Comparison of ENCODE assay signal across 30 cellular contexts in genomic region chr5:170257370-170257769, GRCh38. TPM values are rescaled to one million over a fixed set of nuclear protein-coding genes. Genes with fewer than 3 reads are reported as not detected.
DNase-seq lines count a peak whose midpoint lies in the region; ATAC-seq and TF ChIP-seq lines count a peak whose summit lies in the region.
"Had no signal": no experiment of that assay in that cellular context is flagged by ENCODE, and none has a peak within 500 bp of the region (broad histone marks: within the 10 kb centered on the region; RNA-seq: fewer than 3 reads in every experiment).

No MANE protein-coding gene starts in this region.

- H3K9me3 ChIP-seq in CD8-positive, alpha-beta T cell (ENCODE audit: low read length) = no peaks in the 10 kb centered on the region
- no peaks in the 10 kb centered on the region for H3K9me3 ChIP-seq in body of pancreas
- H3K9me3 ChIP-seq: lower lobe of right lung, tibial nerve had no signal

- no peaks in the 10 kb centered on the region for H3K27me3 ChIP-seq in CD8-positive, alpha-beta T cell (ENCODE audit: insufficient read depth, low read length)
- H3K27me3 ChIP-seq in body of pancreas = no peaks in the 10 kb centered on the region
- H3K27me3 ChIP-seq: tibial nerve had no signal

- H3K27me3 Mint-ChIP-seq in T-helper 2 cell treated with Interferon-gamma antibody and Interleukin-4, amounts not matched to agents 5 μg/mL and 100 μg/mL, for 36 hours (ENCODE audit: low read depth) = no peaks in the 10 kb centered on the region
- H3K27me3 Mint-ChIP-seq in CD8-positive, alpha-beta T cell (ENCODE audit: low read depth) = no peaks in the 10 kb centered on the region
- no peaks in the 10 kb centered on the region for H3K27me3 Mint-ChIP-seq in natural killer cell (ENCODE audit: low read depth in 2 of 2)

- H3K36me3 Mint-ChIP-seq in T-helper 2 cell treated with Interferon-gamma antibody and Interleukin-4, amounts not matched to agents 5 μg/mL and 100 μg/mL, for 36 hours (ENCODE audit: low read depth) = peaks cover 94% of the 10 kb centered on the region
- H3K36me3 Mint-ChIP-seq in CD8-positive, alpha-beta T cell = peaks cover 96% of the 10 kb centered on the region
- H3K36me3 Mint-ChIP-seq in activated naive CD4-positive, alpha-beta T cell treated with anti-CD3 and anti-CD28 coated beads, Interleukin-2, amount 50 U/mL, for 72 hours = peaks cover 59 to 63% of the 10 kb centered on the region in 2 donors
- peaks cover 66% of the 10 kb centered on the region for H3K36me3 Mint-ChIP-seq in natural killer cell

- ATAC-seq in CD8-positive, alpha-beta T cell = no peak
- ATAC-seq in activated naive CD4-positive, alpha-beta T cell treated with anti-CD3 and anti-CD28 coated beads, Interleukin-2, amount 50 U/mL, for 72 hours = no peak
- ATAC-seq in natural killer cell (no peak), body of pancreas (no peak)
- ATAC-seq: lower lobe of right lung, sciatic nerve had no signal

- H3K9me3 Mint-ChIP-seq in T-helper 2 cell treated with Interferon-gamma antibody and Interleukin-4, amounts not matched to agents 5 μg/mL and 100 μg/mL, for 36 hours = no peaks in the 10 kb centered on the region
- H3K9me3 Mint-ChIP-seq in CD8-positive, alpha-beta T cell = no peaks in the 10 kb centered on the region
- no peaks in the 10 kb centered on the region for H3K9me3 Mint-ChIP-seq in activated naive CD4-positive, alpha-beta T cell treated with anti-CD3 and anti-CD28 coated beads, Interleukin-2, amount 50 U/mL, for 72 hours
- no peaks in the 10 kb centered on the region for H3K9me3 Mint-ChIP-seq in natural killer cell
- H3K9me3 Mint-ChIP-seq: HFFc6, neural crest cell had no signal

- no peak overlapping the region for H3K4me3 Mint-ChIP-seq in T-helper 2 cell treated with Interferon-gamma antibody and Interleukin-4, amounts not matched to agents 5 μg/mL and 100 μg/mL, for 36 hours
- no peak overlapping the region for H3K4me3 Mint-ChIP-seq in CD8-positive, alpha-beta T cell
- H3K4me3 Mint-ChIP-seq in natural killer cell = no peak overlapping the region
- H3K4me3 Mint-ChIP-seq: HFFc6, neural crest cell had no signal

- peaks cover 76% of the 10 kb centered on the region for H3K4me1 Mint-ChIP-seq in T-helper 2 cell treated with Interferon-gamma antibody and Interleukin-4, amounts not matched to agents 5 μg/mL and 100 μg/mL, for 36 hours (ENCODE audit: low read depth)
- peaks cover 90% of the 10 kb centered on the region for H3K4me1 Mint-ChIP-seq in CD8-positive, alpha-beta T cell (ENCODE audit: low read depth)
- H3K4me1 Mint-ChIP-seq in natural killer cell = peaks cover 64 to 78% of the 10 kb centered on the region in 2 donors

- H3K36me3 ChIP-seq in CD8-positive, alpha-beta T cell (ENCODE audit: insufficient read depth, low read length) = peaks cover 90% of the 10 kb centered on the region
- H3K36me3 ChIP-seq in body of pancreas (replicated peaks in 1 of 2; ENCODE audit: insufficient read depth in 1 of 2, low read depth in 2 of 2) = no peaks in the 10 kb centered on the region

- no peak for TF ChIP-seq POLR2A in body of pancreas (IDR thresholded peaks at IDR 0.05)

- POLR2A ChIA-PET in CD8-positive, alpha-beta T cell (lab: Charles Lee) = interaction anchor here (0.7 to 1.5 kb wide), 2 partner anchors 11 to 17 kb away, joined by 3 to 4 read pairs; no protein-coding TSS in a partner anchor

- no peak for TF ChIP-seq CTCF in CD8-positive, alpha-beta T cell (IDR thresholded peaks at IDR 0.05)
- no peak for TF ChIP-seq CTCF in natural killer cell (IDR thresholded peaks at IDR 0.05)
- TF ChIP-seq CTCF in body of pancreas (IDR thresholded peaks at IDR 0.05) = no peak

- peaks cover 65% of the 10 kb centered on the region for H3K4me1 ChIP-seq in CD8-positive, alpha-beta T cell (ENCODE audit: insufficient read depth, low read length)
- no peaks in the 10 kb centered on the region for H3K4me1 ChIP-seq in body of pancreas
- H3K4me1 ChIP-seq: lower lobe of right lung had no signal

- H3K27ac Mint-ChIP-seq in T-helper 2 cell treated with Interferon-gamma antibody and Interleukin-4, amounts not matched to agents 5 μg/mL and 100 μg/mL, for 36 hours = peak overlapping the region; percentile 33
- peak overlapping the region; percentile 87 for H3K27ac Mint-ChIP-seq in CD8-positive, alpha-beta T cell
- H3K27ac Mint-ChIP-seq in activated naive CD4-positive, alpha-beta T cell treated with anti-CD3 and anti-CD28 coated beads, Interleukin-2, amount 50 U/mL, for 72 hours = peak overlapping the region; percentile 27 to 77
- peak overlapping the region; percentile 84 to 88 for H3K27ac Mint-ChIP-seq in natural killer cell
- H3K27ac Mint-ChIP-seq: HFFc6, progenitor cell of endocrine pancreas had no signal

- no peak for DNase-seq in T-helper 2 cell treated with Interferon-gamma antibody and Interleukin-4, amounts not matched to agents 5 μg/mL and 100 μg/mL, for 36 hours (ENCODE audit: low spot score)
- no peak for DNase-seq in T-helper 2 cell
- no peak for DNase-seq in CD8-positive, alpha-beta T cell
- no peak for DNase-seq in activated naive CD4-positive, alpha-beta T cell treated with anti-CD3 and anti-CD28 coated beads, Interleukin-2, amount 50 U/mL, for 72 hours (ENCODE audit: low spot score in 2 of 2)
- no peak for DNase-seq in natural killer cell
- DNase-seq in hippocampal formation (lab: John Stamatoyannopoulos, UW) = no peak
- no peak for DNase-seq in C1 segment of cervical spinal cord (lab: John Stamatoyannopoulos, UW)
- DNase-seq in body of pancreas = no peak
- DNase-seq: activated gamma-delta T cell treated with Interleukin-2 at 50 U/mL for 16 hours; central memory CD4-positive, alpha-beta T cell; dorsolateral prefrontal cortex; HFFc6; kidney glomerular epithelial cell; lower lobe of right lung; NCI-H1092; NCI-H2029; NCI-H69; stimulated activated CD4-positive, alpha-beta T cell treated with anti-CD3 and anti-CD28 coated beads, Interleukin-4, amount 100 ng/mL, for 4 hours; T1000 had no signal

- H3K27ac ChIP-seq in CD8-positive, alpha-beta T cell (ENCODE audit: low read depth, low read length) = no peak overlapping the region
- no peak overlapping the region for H3K27ac ChIP-seq in body of pancreas
- H3K27ac ChIP-seq: 22Rv1, dorsolateral prefrontal cortex, lower lobe of right lung, SK-N-MC, tibial nerve had no signal

- H3K4me3 ChIP-seq in CD8-positive, alpha-beta T cell (ENCODE audit: low read depth, low read length) = no peak overlapping the region
- H3K4me3 ChIP-seq in body of pancreas = no peak overlapping the region
- H3K4me3 ChIP-seq: dorsolateral prefrontal cortex, lower lobe of right lung, SK-N-MC, tibial nerve had no signal

- intact Hi-C loops in CD8-positive, alpha-beta T cell (cut with DNase I, micrococcal nuclease) = no loop called here
- intact Hi-C loops in natural killer cell (cut with micrococcal nuclease) = no loop called here
- intact Hi-C loops in body of pancreas (cut with DNase I) = no loop called here

- WGBS in body of pancreas, 2 donors = 85 to 88% methylated on average over 4 of the region's 4 CpGs

- CTCF ChIA-PET in CD8-positive, alpha-beta T cell (lab: Charles Lee) = interaction anchor here (0.7 to 2.8 kb wide), 5 partner anchors 17 to 48 kb away, joined by 3 to 19 read pairs (median 6); no protein-coding TSS in a partner anchor

RNA-seq across cellular contexts. Expression of gene C5orf58, which starts 24.6 kb away (rescaled TPM):
- total RNA-seq in CD8-positive, alpha-beta T cell = not detected
- not detected for total RNA-seq in activated naive CD4-positive, alpha-beta T cell treated with anti-CD3 and anti-CD28 coated beads, Interleukin-2, amount 50 U/mL, for 72 hours
- total RNA-seq in natural killer cell (not detected), body of pancreas (not detected)
- total RNA-seq: astrocyte, endothelial cell of umbilical vein, G401, HFFc6, lower lobe of right lung, mononuclear cell, neural crest cell, progenitor cell of endocrine pancreas, RPMI7951, sciatic nerve had no signal

RNA-seq across cellular contexts. Expression of gene LCP2, which starts 40.2 kb away (rescaled TPM):
- total RNA-seq in CD8-positive, alpha-beta T cell = 100 to 1,000 TPM; 132 to 140 TPM
- 100 to 1,000 TPM; 173 to 194 TPM for total RNA-seq in activated naive CD4-positive, alpha-beta T cell treated with anti-CD3 and anti-CD28 coated beads, Interleukin-2, amount 50 U/mL, for 72 hours
- total RNA-seq in natural killer cell (100 to 1,000 TPM; 376 to 488 (median 450) TPM), body of pancreas (1 to 10 TPM; 1.6 to 2.6 TPM)
- total RNA-seq: endothelial cell of umbilical vein, G401, HFFc6, neural crest cell, progenitor cell of endocrine pancreas had no signal

Comparison
In these comparisons a context has a peak if more than half of its experiments do, and no peak if none do; other contexts are left out.
1. H3K27ac Mint-ChIP-seq: peak in every context shown above with its lines; median percentile 87 in CD8-positive, alpha-beta T cell; 86 in natural killer cell; 52 in activated naive CD4-positive, alpha-beta T cell treated with anti-CD3 and anti-CD28 coated beads, Interleukin-2, amount 50 U/mL, for 72 hours; 33 in T-helper 2 cell treated with Interferon-gamma antibody and Interleukin-4, amounts not matched to agents 5 μg/mL and 100 μg/mL, for 36 hours.
2. RNA of gene LCP2, which starts 40.2 kb away (total RNA-seq): 376 to 488 TPM in natural killer cell, 173 to 194 TPM in activated naive CD4-positive, alpha-beta T cell treated with anti-CD3 and anti-CD28 coated beads, Interleukin-2, amount 50 U/mL, for 72 hours and 132 to 140 TPM in CD8-positive, alpha-beta T cell; 1.6 to 2.6 TPM in body of pancreas; every median in the first group is over 10 times any median in the second.